ENCODE assay signal across 24 cellular contexts in the genomic region with DNA sequence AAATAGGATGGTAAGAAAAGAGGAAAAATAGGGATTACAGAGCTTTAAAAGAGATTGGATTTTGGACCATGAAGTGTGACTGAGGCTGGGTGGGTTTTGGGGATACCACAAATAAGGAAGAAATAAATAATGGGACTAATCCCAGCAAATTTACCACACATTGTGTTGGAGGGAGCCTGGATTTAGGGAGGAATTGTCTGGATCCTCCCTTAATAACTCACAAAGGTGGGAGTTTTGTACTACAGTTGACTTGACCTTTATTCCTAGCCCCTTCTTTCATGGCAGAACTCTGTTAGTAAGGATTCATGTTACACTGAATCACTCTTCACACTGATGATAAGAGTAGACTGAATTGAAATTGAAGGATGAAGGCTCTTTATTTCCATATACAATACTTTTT.
DNase-seq lines count a peak whose midpoint lies in the region; TF ChIP-seq lines count a peak whose summit lies in the region.
"Had no signal": no experiment of that assay in that cellular context is flagged by ENCODE, and none has a peak within 500 bp of the region (broad histone marks: within the 10 kb centered on the region; RNA-seq: fewer than 3 reads in every experiment).

No MANE protein-coding gene starts in this region.

- no peaks in the 10 kb centered on the region for H3K36me3 ChIP-seq in HEK293 (ENCODE audit: control insufficient read depth in 2 of 2, insufficient read depth in 1 of 2, low read length in 2 of 2)
- H3K36me3 ChIP-seq: BE2C; BLaER1 treated with 17β-estradiol and CSF1 and Interleukin-3, amounts not matched to agents 10 nM and 100 nM had no signal

- no peaks in the 10 kb centered on the region for H3K9me3 ChIP-seq in HEK293 (ENCODE audit: control insufficient read depth, insufficient read depth, low read depth, low read length)
- H3K9me3 ChIP-seq: A549, BE2C had no signal

- H3K4me3 ChIP-seq in HEK293 (ENCODE audit: low read depth, low read length), result no peak overlapping the region
- H3K4me3 ChIP-seq: A549; BLaER1 treated with 17β-estradiol and CSF1 and Interleukin-3, amounts not matched to agents 10 nM and 100 nM; GM12878; GM23338 had no signal

- peak overlapping the region in 2 of 3 experiments; percentile 18 to 61 for H3K27ac Mint-ChIP-seq in nephron
- no peak overlapping the region for H3K27ac Mint-ChIP-seq in activated T-helper 2 cell treated with anti-CD3 and anti-CD28 coated beads, Interferon-gamma antibody, Interleukin-2, Interleukin-4, amounts not matched to agents 10 μg/mL and 5 μg/mL and 100 μg/mL, durations not matched to agents 14 hours and 24 hours and 36 hours
- H3K27ac Mint-ChIP-seq: CD14-positive monocyte; CD4-positive, alpha-beta T cell; GM23338; H9; HFFc6 had no signal

- no peak for TF ChIP-seq CTCF in HEK293 (tag by site-specific recombination; IDR thresholded peaks at IDR 0.05)
- TF ChIP-seq CTCF in nephron (IDR thresholded peaks at IDR 0.05; ENCODE audit: unreplicated experiment in 3 of 3), result no peak

- peak; percentile 13 for DNase-seq in NCI-H69 (lab: John Stamatoyannopoulos, UW)
- peak; percentile 8 for DNase-seq in iris pigment epithelial cell (ENCODE audit: low read depth)
- DNase-seq in stimulated activated CD4-positive, alpha-beta T cell treated with anti-CD3 and anti-CD28 coated beads, Interleukin-2, amount 100 ng/mL, for 24 hours, result no peak
- no peak for DNase-seq in activated T-helper 2 cell treated with anti-CD3 and anti-CD28 coated beads, Interferon-gamma antibody, Interleukin-2, Interleukin-4, amounts not matched to agents 10 μg/mL and 5 μg/mL and 100 μg/mL, durations not matched to agents 14 hours and 24 hours and 36 hours (ENCODE audit: low spot score)
- no peak for DNase-seq in activated naive CD4-positive, alpha-beta T cell (lab: John Stamatoyannopoulos, UW)
- DNase-seq: 8988T; ACHN; AML-193; BE2C; CD4-positive, alpha-beta T cell; CD8-positive, alpha-beta memory T cell; DMS 273 treated with DMSO at 0.1 percent for 48 hours; DMS79; EL; GDM1; H9; HFFc6 had no signal

- H3K36me3 Mint-ChIP-seq in nephron (ENCODE audit: low read depth), result peaks cover 5% of the 10 kb centered on the region
- H3K36me3 Mint-ChIP-seq in activated T-helper 2 cell treated with anti-CD3 and anti-CD28 coated beads, Interferon-gamma antibody, Interleukin-2, Interleukin-4, amounts not matched to agents 10 μg/mL and 5 μg/mL and 100 μg/mL, durations not matched to agents 14 hours and 24 hours and 36 hours (ENCODE audit: low read depth), result no peaks in the 10 kb centered on the region
- H3K36me3 Mint-ChIP-seq: CD14-positive monocyte; CD8-positive, alpha-beta memory T cell had no signal

- intact Hi-C loops in activated T-helper 2 cell treated with anti-CD3 and anti-CD28 coated beads, Interferon-gamma antibody, Interleukin-2, Interleukin-4, amounts not matched to agents 10 μg/mL and 5 μg/mL and 100 μg/mL, durations not matched to agents 14 hours and 24 hours and 36 hours (cut with micrococcal nuclease), result no loop called here

- H3K4me1 Mint-ChIP-seq in nephron, result peaks cover 6% of the 10 kb centered on the region
- no peaks in the 10 kb centered on the region for H3K4me1 Mint-ChIP-seq in activated T-helper 2 cell treated with anti-CD3 and anti-CD28 coated beads, Interferon-gamma antibody, Interleukin-2, Interleukin-4, amounts not matched to agents 10 μg/mL and 5 μg/mL and 100 μg/mL, durations not matched to agents 14 hours and 24 hours and 36 hours (ENCODE audit: low read depth)
- H3K4me1 Mint-ChIP-seq: CD14-positive monocyte; CD8-positive, alpha-beta memory T cell; GM23338; H9 had no signal

- no peaks in the 10 kb centered on the region for H3K27me3 Mint-ChIP-seq in nephron (ENCODE audit: low read depth)
- H3K27me3 Mint-ChIP-seq in activated T-helper 2 cell treated with anti-CD3 and anti-CD28 coated beads, Interferon-gamma antibody, Interleukin-2, Interleukin-4, amounts not matched to agents 10 μg/mL and 5 μg/mL and 100 μg/mL, durations not matched to agents 14 hours and 24 hours and 36 hours (ENCODE audit: low read depth), result no peaks in the 10 kb centered on the region
- H3K27me3 Mint-ChIP-seq: CD4-positive, alpha-beta T cell had no signal

- H3K9me3 Mint-ChIP-seq in nephron, result peaks cover 14% of the 10 kb centered on the region
- H3K9me3 Mint-ChIP-seq in activated T-helper 2 cell treated with anti-CD3 and anti-CD28 coated beads, Interferon-gamma antibody, Interleukin-2, Interleukin-4, amounts not matched to agents 10 μg/mL and 5 μg/mL and 100 μg/mL, durations not matched to agents 14 hours and 24 hours and 36 hours, result peaks cover 33% of the 10 kb centered on the region
- H3K9me3 Mint-ChIP-seq: GM23338, HFFc6 had no signal

- CTCF ChIA-PET in HEK293 (lab: Yijun Ruan, JAX), result interaction anchor here (0.7 kb wide), 1 partner anchor 429 kb away, joined by 4 read pairs; no protein-coding TSS in a partner anchor

- POLR2A ChIA-PET in HEK293 (lab: Yijun Ruan, JAX), result no interaction called here

- no peak overlapping the region for H3K4me3 Mint-ChIP-seq in nephron
- H3K4me3 Mint-ChIP-seq in activated T-helper 2 cell treated with anti-CD3 and anti-CD28 coated beads, Interferon-gamma antibody, Interleukin-2, Interleukin-4, amounts not matched to agents 10 μg/mL and 5 μg/mL and 100 μg/mL, durations not matched to agents 14 hours and 24 hours and 36 hours (ENCODE audit: low read depth), result no peak overlapping the region
- H3K4me3 Mint-ChIP-seq: CD14-positive monocyte; CD4-positive, alpha-beta T cell; CD8-positive, alpha-beta memory T cell; GM23338; H9; HFFc6 had no signal

- H3K4me1 ChIP-seq in HEK293 (ENCODE audit: control insufficient read depth, insufficient read depth, low read length), result no peaks in the 10 kb centered on the region
- H3K4me1 ChIP-seq: A549; BE2C; BLaER1 treated with 17β-estradiol and CSF1 and Interleukin-3, amounts not matched to agents 10 nM and 100 nM had no signal

- H3K27ac ChIP-seq in HEK293 (ENCODE audit: extremely low read depth, low read depth, low read length), result no peak overlapping the region
- H3K27ac ChIP-seq: A549; BLaER1 treated with 17β-estradiol and CSF1 and Interleukin-3, amounts not matched to agents 10 nM and 100 nM had no signal

TF ChIP-seq in HEK293, 187 proteins besides CTCF, POLR2A, EP300 and RAD21:
- TF ChIP-seq KLF7 (tag by site-specific recombination; IDR thresholded peaks at IDR 0.05; ENCODE audit: borderline replicate concordance) (no peak), ZNF530 (tag by site-specific recombination; IDR thresholded peaks at IDR 0.05; ENCODE audit: low read depth) (no peak), WT1 (tag by site-specific recombination; IDR thresholded peaks at IDR 0.05) (peak; percentile 60; the same call in 1 of the 2 replicates), SP2 (tag by site-specific recombination; IDR thresholded peaks at IDR 0.05) (no peak)

Comparison
In these comparisons a context has a peak if more than half of its experiments do, and no peak if none do; other contexts are left out.
1. DNase-seq: peak in NCI-H69 (single experiment) and iris pigment epithelial cell (single experiment); none in stimulated activated CD4-positive, alpha-beta T cell treated with anti-CD3 and anti-CD28 coated beads, Interleukin-2, amount 100 ng/mL, for 24 hours (0 of 2), activated T-helper 2 cell treated with anti-CD3 and anti-CD28 coated beads, Interferon-gamma antibody, Interleukin-2, Interleukin-4, amounts not matched to agents 10 μg/mL and 5 μg/mL and 100 μg/mL, durations not matched to agents 14 hours and 24 hours and 36 hours (single experiment) and activated naive CD4-positive, alpha-beta T cell (0 of 4).